In genomic region chr6:130848945-130849344, GRCh38 we compare ENCODE assay signal across 9 cellular contexts. TPM values are rescaled to one million over a fixed set of nuclear protein-coding genes. Genes with fewer than 3 reads are reported as not detected.
DNase-seq lines count a peak whose midpoint lies in the region; ATAC-seq and TF ChIP-seq lines count a peak whose summit lies in the region.
"Had no signal": no experiment of that assay in that cellular context is flagged by ENCODE, and none has a peak within 500 bp of the region (broad histone marks: within the 10 kb centered on the region; RNA-seq: fewer than 3 reads in every experiment).

No MANE protein-coding gene starts in this region.

- WGBS in esophagus squamous epithelium, 2 donors: 81 to 82% methylated on average over 2 of the region's 2 CpGs

- no peak for TF ChIP-seq POLR2A in esophagus squamous epithelium (IDR thresholded peaks at IDR 0.05)

- no peaks in the 10 kb centered on the region for H3K9me3 ChIP-seq in esophagus squamous epithelium

- no peak overlapping the region for H3K27ac ChIP-seq in esophagus squamous epithelium

- H3K4me1 ChIP-seq in esophagus squamous epithelium: no peaks in the 10 kb centered on the region

- no peak for TF ChIP-seq CTCF in GM12865 (IDR thresholded peaks at IDR 0.05; ENCODE audit: insufficient read depth, low read depth, low read length, missing control alignments)
- no peak for TF ChIP-seq CTCF in esophagus squamous epithelium (IDR thresholded peaks at IDR 0.05)

- H3K4me1 Mint-ChIP-seq in central memory CD8-positive, alpha-beta T cell: no peaks in the 10 kb centered on the region

- no peaks in the 10 kb centered on the region for H3K36me3 ChIP-seq in esophagus squamous epithelium

- ATAC-seq in GM21447 (IDR thresholded peaks at IDR 0.05; ENCODE audit: unreplicated experiment) (peak; percentile 82), HG03460 (IDR thresholded peaks at IDR 0.05; ENCODE audit: unreplicated experiment) (peak; percentile 88)
- ATAC-seq in central memory CD8-positive, alpha-beta T cell (replicated peaks; ENCODE audit: extremely low read depth, poor library complexity, severe bottlenecking): peak; percentile 92

- intact Hi-C loops in esophagus squamous epithelium (cut with DNase I): no loop called here

- no peak overlapping the region for H3K27ac Mint-ChIP-seq in central memory CD8-positive, alpha-beta T cell (ENCODE audit: low read depth)

- H3K4me3 ChIP-seq in GM12865 (ENCODE audit: low read depth, low read length) (no peak overlapping the region), esophagus squamous epithelium (no peak overlapping the region)

- no peaks in the 10 kb centered on the region for H3K36me3 Mint-ChIP-seq in central memory CD8-positive, alpha-beta T cell (ENCODE audit: insufficient read depth)

- H3K4me3 Mint-ChIP-seq in central memory CD8-positive, alpha-beta T cell: no peak overlapping the region

- H3K9me3 Mint-ChIP-seq in central memory CD8-positive, alpha-beta T cell: no peaks in the 10 kb centered on the region

- no peaks in the 10 kb centered on the region for H3K27me3 Mint-ChIP-seq in central memory CD8-positive, alpha-beta T cell

- peak; percentile 42 for DNase-seq in GM12865 (ENCODE audit: low read depth)
- no peak for DNase-seq in central memory CD8-positive, alpha-beta T cell (ENCODE audit: low spot score in 2 of 2)
- no peak for DNase-seq in esophagus squamous epithelium (lab: John Stamatoyannopoulos, UW)
- no peak for DNase-seq in DMS153 (lab: John Stamatoyannopoulos, UW)
- no peak for DNase-seq in NK-92 treated with Interleukin-12 subunit alpha and Interleukin-12 subunit beta, amount 100 ng/mL, for 24 hours (lab: John Stamatoyannopoulos, UW)
- no peak for DNase-seq in superior temporal gyrus (ENCODE audit: extremely low spot score)

- H3K27me3 ChIP-seq in esophagus squamous epithelium: no peaks in the 10 kb centered on the region

RNA-seq across cellular contexts. Expression of gene SMLR1, which starts 21.7 kb away (rescaled TPM):
- not detected for total RNA-seq in esophagus squamous epithelium
- total RNA-seq: fibroblast of lung had no signal
